18 cellular contexts compared by ENCODE assay signal in the genomic region with DNA sequence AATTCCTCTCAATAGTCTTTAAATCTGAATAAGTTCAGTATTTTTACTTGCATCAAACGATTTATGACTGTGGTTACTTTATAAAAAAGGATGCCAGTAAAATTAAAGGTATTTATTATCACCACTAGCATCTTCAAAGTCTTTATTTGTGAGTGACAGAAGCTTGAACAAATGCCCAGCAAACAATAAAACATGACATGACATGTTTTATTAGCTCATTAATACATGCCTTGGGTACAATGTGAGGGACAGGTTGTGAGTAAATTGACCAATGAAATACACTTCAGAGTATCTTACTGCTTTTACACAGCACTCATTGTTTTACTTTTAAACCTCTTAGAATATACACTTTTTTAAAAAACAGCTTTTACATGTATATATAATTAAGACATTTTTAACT.
"Had no signal": no experiment of that assay in that cellular context is flagged by ENCODE, and none has a peak within 500 bp of the region (broad histone marks: within the 10 kb centered on the region; RNA-seq: fewer than 3 reads in every experiment).

No MANE protein-coding gene starts in this region.

- H3K4me1 Mint-ChIP-seq: activated B cell treated with CpG ODN at 0.5 μM for 24 hours; activated CD4-positive, alpha-beta memory T cell treated with anti-CD3 and anti-CD28 coated beads, Interleukin-2, amount 10 ng/mL, durations not matched to agents 7 days and 5 days; activated CD8-positive, alpha-beta memory T cell treated with anti-CD3 and anti-CD28 coated beads, Interleukin-2, amount 10 ng/mL, durations not matched to agents 7 days and 5 days; activated naive CD8-positive, alpha-beta T cell treated with anti-CD3 and anti-CD28 coated beads for 36 hours; nephron; stimulated activated naive B cell treated with anti-CD40 and anti-IgM and Interleukin-4, amounts not matched to agents 10 μg/mL and 1 μg/mL and 100 μg/mL, for 72 hours had no signal

- H3K27me3 Mint-ChIP-seq: activated B cell treated with CpG ODN at 0.5 μM for 24 hours; activated CD4-positive, alpha-beta memory T cell treated with anti-CD3 and anti-CD28 coated beads, Interleukin-2, amount 10 ng/mL, durations not matched to agents 7 days and 5 days; activated CD8-positive, alpha-beta memory T cell treated with anti-CD3 and anti-CD28 coated beads, Interleukin-2, amount 10 ng/mL, durations not matched to agents 7 days and 5 days; activated naive CD8-positive, alpha-beta T cell treated with anti-CD3 and anti-CD28 coated beads for 36 hours; stimulated activated naive B cell treated with anti-CD40 and anti-IgM and Interleukin-4, amounts not matched to agents 10 μg/mL and 1 μg/mL and 100 μg/mL, for 72 hours had no signal

- H3K27ac ChIP-seq: left lung, thoracic aorta, upper lobe of left lung had no signal

- ATAC-seq: activated CD8-positive, alpha-beta memory T cell treated with anti-CD3 and anti-CD28 coated beads, Interleukin-2, amount 10 ng/mL, durations not matched to agents 7 days and 5 days; left lung; stimulated activated naive B cell treated with anti-CD40 and anti-IgM and Interleukin-4, amounts not matched to agents 10 μg/mL and 1 μg/mL and 100 μg/mL, for 72 hours had no signal

- H3K27ac Mint-ChIP-seq: activated B cell treated with CpG ODN at 0.5 μM for 24 hours; activated CD4-positive, alpha-beta memory T cell treated with anti-CD3 and anti-CD28 coated beads, Interleukin-2, amount 10 ng/mL, durations not matched to agents 7 days and 5 days; activated CD8-positive, alpha-beta memory T cell treated with anti-CD3 and anti-CD28 coated beads, Interleukin-2, amount 10 ng/mL, durations not matched to agents 7 days and 5 days; activated naive CD8-positive, alpha-beta T cell treated with anti-CD3 and anti-CD28 coated beads for 36 hours; endodermal cell; nephron; stimulated activated naive B cell treated with anti-CD40 and anti-IgM and Interleukin-4, amounts not matched to agents 10 μg/mL and 1 μg/mL and 100 μg/mL, for 72 hours; T-helper 2 cell treated with Interferon-gamma antibody and Interleukin-4, amounts not matched to agents 5 μg/mL and 100 μg/mL, for 36 hours had no signal

- H3K9me3 Mint-ChIP-seq: activated B cell treated with CpG ODN at 0.5 μM for 24 hours; activated CD4-positive, alpha-beta memory T cell treated with anti-CD3 and anti-CD28 coated beads, Interleukin-2, amount 10 ng/mL, durations not matched to agents 7 days and 5 days; activated naive CD8-positive, alpha-beta T cell treated with anti-CD3 and anti-CD28 coated beads for 36 hours; endodermal cell; nephron; stimulated activated naive B cell treated with anti-CD40 and anti-IgM and Interleukin-4, amounts not matched to agents 10 μg/mL and 1 μg/mL and 100 μg/mL, for 72 hours; T-helper 2 cell treated with Interferon-gamma antibody and Interleukin-4, amounts not matched to agents 5 μg/mL and 100 μg/mL, for 36 hours had no signal

- DNase-seq: activated B cell treated with CpG ODN at 0.5 μM for 24 hours; activated CD4-positive, alpha-beta memory T cell treated with anti-CD3 and anti-CD28 coated beads, Interleukin-2, amount 10 ng/mL, durations not matched to agents 7 days and 5 days; activated CD4-positive, alpha-beta T cell treated with anti-CD3 and anti-CD28 coated beads for 4 hours; activated CD8-positive, alpha-beta memory T cell treated with anti-CD3 and anti-CD28 coated beads, Interleukin-2, amount 10 ng/mL, durations not matched to agents 7 days and 5 days; activated naive CD4-positive, alpha-beta T cell; activated naive CD8-positive, alpha-beta T cell treated with anti-CD3 and anti-CD28 coated beads for 36 hours; amniotic stem cell; endodermal cell; erythroblast; hypothalamus; kidney; left lung; midbrain; stimulated activated naive B cell treated with anti-CD40 and anti-IgM and Interleukin-4, amounts not matched to agents 10 μg/mL and 1 μg/mL and 100 μg/mL, for 72 hours; upper lobe of left lung had no signal

- H3K4me3 Mint-ChIP-seq: activated B cell treated with CpG ODN at 0.5 μM for 24 hours; activated CD4-positive, alpha-beta memory T cell treated with anti-CD3 and anti-CD28 coated beads, Interleukin-2, amount 10 ng/mL, durations not matched to agents 7 days and 5 days; activated CD8-positive, alpha-beta memory T cell treated with anti-CD3 and anti-CD28 coated beads, Interleukin-2, amount 10 ng/mL, durations not matched to agents 7 days and 5 days; activated naive CD8-positive, alpha-beta T cell treated with anti-CD3 and anti-CD28 coated beads for 36 hours; endodermal cell; nephron; stimulated activated naive B cell treated with anti-CD40 and anti-IgM and Interleukin-4, amounts not matched to agents 10 μg/mL and 1 μg/mL and 100 μg/mL, for 72 hours; T-helper 2 cell treated with Interferon-gamma antibody and Interleukin-4, amounts not matched to agents 5 μg/mL and 100 μg/mL, for 36 hours had no signal
